In genomic region chr12:46664771-46665287, GRCh38 we compare ENCODE assay signal across 8 cellular contexts.
DNase-seq lines count a peak whose midpoint lies in the region; ATAC-seq and TF ChIP-seq lines count a peak whose summit lies in the region.

No MANE protein-coding gene starts in this region.

- H3K9me3 Mint-ChIP-seq in activated naive CD8-positive, alpha-beta T cell (ENCODE audit: low read depth): no peaks in the 10 kb centered on the region
- H3K9me3 Mint-ChIP-seq in activated naive CD8-positive, alpha-beta T cell treated with anti-CD3 and anti-CD28 coated beads for 36 hours: no peaks in the 10 kb centered on the region

- intact Hi-C loops in uterus (cut with DNase I; ENCODE audit: low total_unique reads): loop anchor here (10.0 kb wide), 1 partner anchor 290 kb away; the partner anchor contains the start of gene SLC38A2

- TF ChIP-seq POLR2A in uterus (IDR thresholded peaks at IDR 0.05): no peak

- H3K27me3 ChIP-seq in SJCRH30 (no peaks in the 10 kb centered on the region), uterus (no peaks in the 10 kb centered on the region)

- no peak overlapping the region for H3K4me3 Mint-ChIP-seq in activated naive CD8-positive, alpha-beta T cell
- no peak overlapping the region for H3K4me3 Mint-ChIP-seq in activated naive CD8-positive, alpha-beta T cell treated with anti-CD3 and anti-CD28 coated beads for 36 hours

- peak; percentile 72 for ATAC-seq in HG03196 (IDR thresholded peaks at IDR 0.05; ENCODE audit: unreplicated experiment)
- ATAC-seq in GM21528 (IDR thresholded peaks at IDR 0.05; ENCODE audit: low FRiP score, unreplicated experiment): no peak

- peaks cover 21% of the 10 kb centered on the region for H3K4me1 Mint-ChIP-seq in activated naive CD8-positive, alpha-beta T cell (ENCODE audit: low read depth)
- H3K4me1 Mint-ChIP-seq in activated naive CD8-positive, alpha-beta T cell treated with anti-CD3 and anti-CD28 coated beads for 36 hours: peaks cover 23% of the 10 kb centered on the region

- H3K36me3 Mint-ChIP-seq in activated naive CD8-positive, alpha-beta T cell: peaks cover 6% of the 10 kb centered on the region
- peaks cover 3% of the 10 kb centered on the region for H3K36me3 Mint-ChIP-seq in activated naive CD8-positive, alpha-beta T cell treated with anti-CD3 and anti-CD28 coated beads for 36 hours

- H3K27ac ChIP-seq in SJCRH30 (peak overlapping the region; percentile 29), uterus (peak overlapping the region; percentile 71 to 80)

- H3K36me3 ChIP-seq in SJCRH30 (no peaks in the 10 kb centered on the region), uterus (no peaks in the 10 kb centered on the region)

- no peak for TF ChIP-seq CTCF in uterus (IDR thresholded peaks at IDR 0.05)

- no peaks in the 10 kb centered on the region for H3K9me3 ChIP-seq in SJCRH30 (replicated peaks)
- H3K9me3 ChIP-seq in uterus: no peaks in the 10 kb centered on the region

- no peak overlapping the region for H3K4me3 ChIP-seq in SJCRH30
- H3K4me3 ChIP-seq in uterus: no peak overlapping the region

- H3K27ac Mint-ChIP-seq in activated naive CD8-positive, alpha-beta T cell: peak overlapping the region; percentile 43
- no peak overlapping the region for H3K27ac Mint-ChIP-seq in activated naive CD8-positive, alpha-beta T cell treated with anti-CD3 and anti-CD28 coated beads for 36 hours

- no peak for DNase-seq in activated naive CD8-positive, alpha-beta T cell treated with anti-CD3 and anti-CD28 coated beads for 36 hours
- peak; percentile 64 to 83 for DNase-seq in SJCRH30
- DNase-seq in fibroblast of the conjunctiva (ENCODE audit: low read depth): peak; percentile 83
- DNase-seq in uterus: peak in 1 of 2 donors; percentile 52
- DNase-seq in stimulated activated CD4-positive, alpha-beta T cell treated with anti-CD3 and anti-CD28 coated beads, Interleukin-15, amount 100 ng/mL, for 24 hours: no peak

- H3K4me1 ChIP-seq in SJCRH30: peaks cover 24% of the 10 kb centered on the region
- peaks cover 0 to 20% of the 10 kb centered on the region in 2 donors for H3K4me1 ChIP-seq in uterus

- H3K27me3 Mint-ChIP-seq in activated naive CD8-positive, alpha-beta T cell: no peaks in the 10 kb centered on the region
- no peaks in the 10 kb centered on the region for H3K27me3 Mint-ChIP-seq in activated naive CD8-positive, alpha-beta T cell treated with anti-CD3 and anti-CD28 coated beads for 36 hours

Comparison
In these comparisons a context has a peak if more than half of its experiments do, and no peak if none do; other contexts are left out.
1. DNase-seq: peak in SJCRH30 (2 of 2) and fibroblast of the conjunctiva (single experiment); none in activated naive CD8-positive, alpha-beta T cell treated with anti-CD3 and anti-CD28 coated beads for 36 hours (single experiment) and stimulated activated CD4-positive, alpha-beta T cell treated with anti-CD3 and anti-CD28 coated beads, Interleukin-15, amount 100 ng/mL, for 24 hours (single experiment).